8 cellular contexts compared by ENCODE assay signal in genomic region chr5:443239-444151, GRCh38. TPM values are rescaled to one million over a fixed set of nuclear protein-coding genes. Genes with fewer than 3 reads are reported as not detected.
A peak's percentile ranks its signal among the peaks of the same experiment; 100 is the strongest.
DNase-seq lines count a peak whose midpoint lies in the region; ATAC-seq and TF ChIP-seq lines count a peak whose summit lies in the region.

No MANE protein-coding gene starts in this region.

- peak overlapping the region; percentile 36 to 94 (median 72) for H3K27ac Mint-ChIP-seq in immature natural killer cell

- peak overlapping the region; percentile 85 to 96 (median 92) for H3K4me3 Mint-ChIP-seq in immature natural killer cell

- H3K27ac ChIP-seq in OCI-LY3 (ENCODE audit: low read length) = peak overlapping the region; percentile 16; the same call in 1 of the 2 replicates

- ATAC-seq in GM18517 (IDR thresholded peaks at IDR 0.05; ENCODE audit: unreplicated experiment) = peak; percentile 24
- peak; percentile 16 for ATAC-seq in HG02759 (IDR thresholded peaks at IDR 0.05; ENCODE audit: unreplicated experiment)

- H3K9me3 ChIP-seq in OCI-LY3 (ENCODE audit: insufficient read depth, low read length) = no peaks in the 10 kb centered on the region

- peaks cover 36 to 47% of the 10 kb centered on the region in 2 donors for H3K4me1 Mint-ChIP-seq in immature natural killer cell

- DNase-seq in astrocyte of the spinal cord (ENCODE audit: low read depth, low spot score) (no peak), immature natural killer cell (no peak), NCI-H1930 (lab: John Stamatoyannopoulos, UW) (no peak), NCI-H1092 (lab: John Stamatoyannopoulos, UW) (no peak)
- DNase-seq in stimulated activated CD4-positive, alpha-beta T cell treated with anti-CD3 and anti-CD28 coated beads, Interleukin-4, amount 100 ng/mL, for 24 hours = peak; percentile 48

- no peaks in the 10 kb centered on the region for H3K27me3 ChIP-seq in OCI-LY3 (ENCODE audit: low read depth, low read length)

- in situ Hi-C loops in astrocyte of the spinal cord (cut with HindIII; ENCODE audit: low sequenced_read_pairs) = no loop called here

- peaks cover 15% of the 10 kb centered on the region for H3K36me3 ChIP-seq in OCI-LY3 (replicated peaks; ENCODE audit: low read depth, low read length)

- no peaks in the 10 kb centered on the region for H3K9me3 Mint-ChIP-seq in immature natural killer cell

- peak overlapping the region; percentile 88 for H3K9ac ChIP-seq in OCI-LY3 (ENCODE audit: low read length)

- H4K20me1 ChIP-seq in OCI-LY3 (ENCODE audit: insufficient read depth, low read length) = no peaks in the 10 kb centered on the region

- peak overlapping the region; percentile 99 for H3K4me3 ChIP-seq in OCI-LY3 (ENCODE audit: low read length)
- peak overlapping the region; percentile 91 for H3K4me3 ChIP-seq in astrocyte of the spinal cord (ENCODE audit: low read depth, low read length)

- peaks cover 0 to 7% (median 4%) of the 10 kb centered on the region in 3 donors for H3K27me3 Mint-ChIP-seq in immature natural killer cell (ENCODE audit: low read depth in 3 of 3)

- H3K4me1 ChIP-seq in OCI-LY3 (ENCODE audit: low read length) = peaks cover 22% of the 10 kb centered on the region

- H2AFZ ChIP-seq in OCI-LY3 (ENCODE audit: low read depth, low read length) = 0 out of 2 replicates have a peak overlapping the region, but pooled peaks have one; percentile 21

- no peak for TF ChIP-seq CTCF in OCI-LY3 (IDR thresholded peaks at IDR 0.05; ENCODE audit: low read depth, low read length)
- TF ChIP-seq CTCF in astrocyte of the spinal cord (IDR thresholded peaks at IDR 0.05; ENCODE audit: low read depth, low read length) = no peak

- peak overlapping the region; percentile 89 for H3K4me2 ChIP-seq in OCI-LY3 (ENCODE audit: low read length)

- peaks cover 29% of the 10 kb centered on the region for H3K79me2 ChIP-seq in OCI-LY3 (ENCODE audit: low read length)

- H3K36me3 Mint-ChIP-seq in immature natural killer cell = peaks cover 7 to 16% (median 11%) of the 10 kb centered on the region in 3 donors

RNA-seq across cellular contexts. Expression of gene EXOC3, which starts 0.5 kb away (rescaled TPM):
- 10 to 100 TPM; 22.6 to 43.9 (median 34.0) TPM for polyA plus RNA-seq in immature natural killer cell
